8 cellular contexts compared by ENCODE assay signal in genomic region chr10:65571011-65571570, GRCh38.
DNase-seq lines count a peak whose midpoint lies in the region; ATAC-seq and TF ChIP-seq lines count a peak whose summit lies in the region.

No MANE protein-coding gene starts in this region.

- no peaks in the 10 kb centered on the region for H3K27me3 ChIP-seq in left lung

- POLR2A ChIA-PET in activated CD8-positive, alpha-beta T cell treated with anti-CD3 and anti-CD28 coated beads for 36 hours (lab: Charles Lee), result no interaction called here

- CTCF ChIA-PET in activated CD8-positive, alpha-beta T cell treated with anti-CD3 and anti-CD28 coated beads for 36 hours (lab: Charles Lee), result no interaction called here

- intact Hi-C loops in left lung (cut with DNase I), result no loop called here
- intact Hi-C loops in activated CD8-positive, alpha-beta T cell treated with anti-CD3 and anti-CD28 coated beads for 36 hours (cut with micrococcal nuclease), result no loop called here

- no peaks in the 10 kb centered on the region for H3K36me3 ChIP-seq in left lung

- H3K4me3 Mint-ChIP-seq in activated CD8-positive, alpha-beta T cell treated with anti-CD3 and anti-CD28 coated beads for 36 hours, result no peak overlapping the region

- H3K4me1 ChIP-seq in left lung, result no peaks in the 10 kb centered on the region

- no peaks in the 10 kb centered on the region for H3K9me3 ChIP-seq in left lung

- ATAC-seq in HG03139 (IDR thresholded peaks at IDR 0.05; ENCODE audit: unreplicated experiment), result peak; percentile 51
- ATAC-seq in left lung, result peak; percentile 86
- no peak for ATAC-seq in activated CD8-positive, alpha-beta T cell treated with anti-CD3 and anti-CD28 coated beads for 36 hours
- no peak for ATAC-seq in HG03095 (IDR thresholded peaks at IDR 0.05; ENCODE audit: unreplicated experiment)

- peak; percentile 12 for DNase-seq in CMK (ENCODE audit: low read depth)
- peak; percentile 5 for DNase-seq in astrocyte of the hippocampus (ENCODE audit: low read depth, low spot score)
- DNase-seq in left lung, result no peak
- no peak for DNase-seq in activated CD8-positive, alpha-beta T cell treated with anti-CD3 and anti-CD28 coated beads for 36 hours
- no peak for DNase-seq in occipital lobe (lab: John Stamatoyannopoulos, UW)
- DNase-seq in NCI-H1105 (lab: John Stamatoyannopoulos, UW), result no peak

- H3K27ac Mint-ChIP-seq in activated CD8-positive, alpha-beta T cell treated with anti-CD3 and anti-CD28 coated beads for 36 hours, result no peak overlapping the region

- H3K4me1 Mint-ChIP-seq in activated CD8-positive, alpha-beta T cell treated with anti-CD3 and anti-CD28 coated beads for 36 hours (ENCODE audit: low read depth), result no peaks in the 10 kb centered on the region

- H3K36me3 Mint-ChIP-seq in activated CD8-positive, alpha-beta T cell treated with anti-CD3 and anti-CD28 coated beads for 36 hours (ENCODE audit: low read depth), result no peaks in the 10 kb centered on the region

- no peak for TF ChIP-seq CTCF in left lung (IDR thresholded peaks at IDR 0.05)
- no peak for TF ChIP-seq CTCF in activated CD8-positive, alpha-beta T cell treated with anti-CD3 and anti-CD28 coated beads for 36 hours (IDR thresholded peaks at IDR 0.05)

- H3K9me3 Mint-ChIP-seq in activated CD8-positive, alpha-beta T cell treated with anti-CD3 and anti-CD28 coated beads for 36 hours, result no peaks in the 10 kb centered on the region

- peak overlapping the region; percentile 36 to 41 for H3K4me3 ChIP-seq in left lung

- no peak overlapping the region for H3K27ac ChIP-seq in left lung

- H3K27me3 Mint-ChIP-seq in activated CD8-positive, alpha-beta T cell treated with anti-CD3 and anti-CD28 coated beads for 36 hours, result no peaks in the 10 kb centered on the region

Comparison
In these comparisons a context has a peak if more than half of its experiments do, and no peak if none do; other contexts are left out.
1. DNase-seq: peak in CMK (single experiment) and astrocyte of the hippocampus (single experiment); none in left lung (0 of 2), activated CD8-positive, alpha-beta T cell treated with anti-CD3 and anti-CD28 coated beads for 36 hours (single experiment), occipital lobe (single experiment) and NCI-H1105 (single experiment).
2. ATAC-seq: peak in HG03139 (single experiment) and left lung (single experiment); none in activated CD8-positive, alpha-beta T cell treated with anti-CD3 and anti-CD28 coated beads for 36 hours (single experiment) and HG03095 (single experiment).